ENCODE assay signal across 1 cellular context in the genomic region with DNA sequence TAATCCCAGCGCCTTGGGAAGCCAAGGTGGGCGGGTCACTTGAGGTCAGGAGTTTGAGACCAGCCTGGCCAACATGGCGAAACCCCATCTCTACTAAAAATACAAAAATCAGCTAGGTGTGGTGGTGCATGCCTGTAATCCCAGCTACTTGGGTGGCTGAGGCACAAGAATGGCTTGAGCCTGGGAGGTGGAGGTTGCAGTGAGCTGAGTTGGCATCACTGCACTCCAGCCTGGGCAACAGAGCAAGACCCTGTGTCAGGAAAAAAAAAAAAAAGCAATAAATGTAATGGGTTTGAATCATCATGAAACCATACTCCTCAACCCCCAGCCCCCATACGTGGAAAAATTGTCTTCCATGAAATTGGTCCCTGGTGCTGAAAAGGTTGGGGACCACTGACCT.
TF ChIP-seq lines count a peak whose summit lies in the region.

No MANE protein-coding gene starts in this region.

TF ChIP-seq in K562, 482 proteins besides CTCF, POLR2A, EP300 and RAD21:
- TF ChIP-seq ZNF121 (CRISPR knock-in tag; conservative IDR thresholded peaks at IDR 0.05): peak; percentile 82
